16 cellular contexts compared by ENCODE assay signal in genomic region chr2:223972656-223973102, GRCh38. TPM values are rescaled to one million over a fixed set of nuclear protein-coding genes. Genes with fewer than 3 reads are reported as not detected.
DNase-seq lines count a peak whose midpoint lies in the region; ATAC-seq and TF ChIP-seq lines count a peak whose summit lies in the region.
"Had no signal": no experiment of that assay in that cellular context is flagged by ENCODE, and none has a peak within 500 bp of the region (broad histone marks: within the 10 kb centered on the region; RNA-seq: fewer than 3 reads in every experiment).

No MANE protein-coding gene starts in this region.

- H3K9me3 Mint-ChIP-seq in WTC11: no peaks in the 10 kb centered on the region
- H3K9me3 Mint-ChIP-seq: CD4-positive, CD25-positive, alpha-beta regulatory T cell; CD8-positive, alpha-beta memory T cell; H9 had no signal

- CTCF ChIA-PET in WTC11 (lab: Charles Lee): interaction anchor here (0.8 to 5.0 kb wide), 5 partner anchors 20 to 387 kb away, joined by 3 to 130 read pairs (median 3); no protein-coding TSS in a partner anchor

- ATAC-seq in WTC11 (no peak), left lobe of liver (peak; percentile 19), GM21526 (IDR thresholded peaks at IDR 0.05; ENCODE audit: low FRiP score, unreplicated experiment) (no peak)

- no peak overlapping the region for H3K4me3 Mint-ChIP-seq in WTC11
- H3K4me3 Mint-ChIP-seq: CD4-positive, CD25-positive, alpha-beta regulatory T cell; CD8-positive, alpha-beta memory T cell; H9 had no signal

- POLR2A ChIA-PET in WTC11 (lab: Charles Lee): no interaction called here

- TF ChIP-seq CTCF in WTC11 (IDR thresholded peaks at IDR 0.05): no peak

- H3K27ac Mint-ChIP-seq in WTC11: no peak overlapping the region
- H3K27ac Mint-ChIP-seq: CD4-positive, CD25-positive, alpha-beta regulatory T cell; CD8-positive, alpha-beta memory T cell; H9 had no signal

- peaks cover 22% of the 10 kb centered on the region for H3K4me1 Mint-ChIP-seq in WTC11

- no peaks in the 10 kb centered on the region for H3K27me3 Mint-ChIP-seq in WTC11 (ENCODE audit: low read depth)
- H3K27me3 Mint-ChIP-seq: CD4-positive, CD25-positive, alpha-beta regulatory T cell had no signal

- DNase-seq in NCI-H2227 treated with DMSO at 0.1 percent for 48 hours (lab: John Stamatoyannopoulos, UW): peak; percentile 27
- DNase-seq in WTC11 (ENCODE audit: low spot score): no peak
- DNase-seq in left lobe of liver (ENCODE audit: low spot score): no peak
- DNase-seq in retina: peak; percentile 54
- DNase-seq in SW 1271 (lab: John Stamatoyannopoulos, UW): no peak
- DNase-seq in activated naive CD4-positive, alpha-beta T cell (lab: John Stamatoyannopoulos, UW): no peak
- no peak for DNase-seq in dermis blood vessel endothelial cell
- DNase-seq: ACHN; BE2C; C1 segment of cervical spinal cord; CD4-positive, CD25-positive, alpha-beta regulatory T cell; CD8-positive, alpha-beta memory T cell; COR-L47; DMS 273 treated with DMSO at 0.1 percent for 48 hours; H9 had no signal

- 0 out of 2 replicates have a peak, but pooled peaks cover 5% of the 10 kb centered on the region for H3K36me3 Mint-ChIP-seq in WTC11

TF ChIP-seq in WTC11, 78 proteins besides CTCF, POLR2A, EP300 and RAD21:
- peak; percentile 47; the same call in 1 of the 2 replicates for TF ChIP-seq GABPB1 (CRISPR knock-in tag; IDR thresholded peaks at IDR 0.05)
- TF ChIP-seq E2F4 (CRISPR knock-in tag; IDR thresholded peaks at IDR 0.05; ENCODE audit: borderline replicate concordance, low read depth): no peak

RNA-seq across cellular contexts. Expression of gene MRPL44, which starts 15.4 kb away (rescaled TPM):
- total RNA-seq in WTC11 (2021) (47.6 to 55.3 TPM (median 50.5 TPM) in 3 replicates), left lobe of liver (22.0 TPM), dermis blood vessel endothelial cell (38.6 and 42.0 TPM in 2 replicates)

RNA-seq across cellular contexts. Expression of gene WDFY1, which starts 27.5 kb away (rescaled TPM):
- total RNA-seq in WTC11 (2021) (63.7 to 67.3 TPM (median 66.0 TPM) in 3 replicates), left lobe of liver (16.4 TPM), dermis blood vessel endothelial cell (111 and 126 TPM in 2 replicates)

Comparison
In these comparisons a context has a peak if more than half of its experiments do, and no peak if none do; other contexts are left out.
1. DNase-seq: peak in NCI-H2227 treated with DMSO at 0.1 percent for 48 hours (single experiment) and retina (single experiment); none in WTC11 (single experiment), left lobe of liver (single experiment), SW 1271 (0 of 2), activated naive CD4-positive, alpha-beta T cell (0 of 4) and dermis blood vessel endothelial cell (single experiment).